In the genomic region with DNA sequence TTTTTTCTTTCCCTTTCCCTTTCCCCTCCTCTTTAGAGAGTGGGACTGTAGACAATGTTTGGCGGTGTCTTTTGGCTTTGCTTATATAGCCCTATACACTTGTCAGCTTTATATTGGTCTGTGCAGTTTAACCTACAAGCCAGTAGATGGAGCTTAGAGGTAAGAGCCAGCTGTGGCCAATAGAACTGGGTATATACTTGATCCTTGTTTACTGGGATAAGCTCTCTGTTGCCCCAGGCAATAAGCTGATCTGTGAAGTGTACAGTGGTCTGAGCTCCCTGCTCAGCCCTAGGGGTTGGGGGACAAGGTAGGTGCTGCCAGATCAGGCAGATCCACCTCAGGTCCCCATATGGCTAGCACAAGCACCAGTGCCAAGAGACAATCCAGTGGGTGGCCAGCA, we compare ENCODE assay signal across 9 cellular contexts.
A peak's percentile ranks its signal among the peaks of the same experiment; 100 is the strongest.
DNase-seq lines count a peak whose midpoint lies in the region; ATAC-seq and TF ChIP-seq lines count a peak whose summit lies in the region.
"Had no signal": no experiment of that assay in that cellular context is flagged by ENCODE, and none has a peak within 500 bp of the region (broad histone marks: within the 10 kb centered on the region; RNA-seq: fewer than 3 reads in every experiment).

No MANE protein-coding gene starts in this region.

- peak; percentile 69 for DNase-seq in A673 (ENCODE audit: low spot score)
- DNase-seq in Jurkat, Clone E6-1 (ENCODE audit: low read depth, low spot score), result peak; percentile 35
- peak; percentile 42 to 71 for DNase-seq in SHP77 (lab: John Stamatoyannopoulos, UW)
- DNase-seq in hepatocyte (ENCODE audit: low spot score), result peak; percentile 55
- no peak for DNase-seq in AG08396 (ENCODE audit: low spot score)
- no peak for DNase-seq in posterior cingulate gyrus
- DNase-seq in CD1c-positive myeloid dendritic cell (ENCODE audit: extremely low spot score), result no peak
- DNase-seq: Calu3 had no signal

- H3K9me3 ChIP-seq in A673 (ENCODE audit: low read depth, low read length, poor library complexity, severe bottlenecking), result no peaks in the 10 kb centered on the region
- H3K9me3 ChIP-seq in hepatocyte (ENCODE audit: low read depth), result no peaks in the 10 kb centered on the region

- H3K4me1 ChIP-seq in A673 (ENCODE audit: insufficient read depth, low read length, poor library complexity, severe bottlenecking) (no peaks in the 10 kb centered on the region), hepatocyte (ENCODE audit: insufficient read depth) (no peaks in the 10 kb centered on the region)

- H3K27ac ChIP-seq in A673 (ENCODE audit: low read depth, low read length, poor library complexity, severe bottlenecking) (no peak overlapping the region), hepatocyte (no peak overlapping the region)

- no peak overlapping the region for H2AFZ ChIP-seq in hepatocyte

- H3K27me3 ChIP-seq in A673 (replicated peaks; ENCODE audit: insufficient read depth, low read depth, low read length, poor library complexity), result no peaks in the 10 kb centered on the region
- H3K27me3 ChIP-seq in hepatocyte, result no peaks in the 10 kb centered on the region

- H3K9me2 ChIP-seq in hepatocyte (replicated peaks; ENCODE audit: insufficient read depth), result no peaks in the 10 kb centered on the region

- no peaks in the 10 kb centered on the region for H4K20me1 ChIP-seq in hepatocyte (ENCODE audit: insufficient read depth, poor library complexity, severe bottlenecking)

- no TSS peak for BruUV-seq in A673 (replicated peaks; lab: Mats Ljungman, UMichigan)

- CTCF ChIA-PET in A673 (lab: Charles Lee), result interaction anchor here (0.6 to 1.7 kb wide), 10 partner anchors 11 to 1981 kb away, joined by 3 to 6 read pairs (median 3); no protein-coding TSS in a partner anchor

- POLR2A ChIA-PET in A673 (lab: Charles Lee; ENCODE audit: low non-redundant PET), result no interaction called here

- no peaks in the 10 kb centered on the region for H3K36me3 ChIP-seq in A673 (ENCODE audit: insufficient read depth, low read length, poor library complexity, severe bottlenecking)
- no peaks in the 10 kb centered on the region for H3K36me3 ChIP-seq in hepatocyte (replicated peaks; ENCODE audit: insufficient read depth, low read depth)

- WGBS in hepatocyte (ENCODE audit: low lambda C conversion rate, missing lambda C conversion rate), result 32% methylated on average over 1 of the region's 1 CpG

- ATAC-seq in GM19455 (IDR thresholded peaks at IDR 0.05; ENCODE audit: unreplicated experiment), result no peak

- H3K4me3 ChIP-seq in A673 (ENCODE audit: low read depth, low read length, poor library complexity, severe bottlenecking) (no peak overlapping the region), hepatocyte (no peak overlapping the region)
- H3K4me3 ChIP-seq in Jurkat, Clone E6-1 (ENCODE audit: low read length), result no peak overlapping the region

- no peaks in the 10 kb centered on the region for H3K79me2 ChIP-seq in hepatocyte

- TF ChIP-seq CTCF in A673 (conservative IDR thresholded peaks at IDR 0.05; ENCODE audit: low read depth, low read length), result peak; percentile 74
- TF ChIP-seq CTCF in hepatocyte (IDR thresholded peaks at IDR 0.05; ENCODE audit: poor library complexity), result peak; percentile 57

- H3K4me2 ChIP-seq in hepatocyte, result no peak overlapping the region

- intact Hi-C loops in A673 (cut with micrococcal nuclease; ENCODE audit: unreplicated experiment), result no loop called here
- intact Hi-C loops in posterior cingulate gyrus (cut with DNase I), result loop anchor here (5.0 kb wide), 1 partner anchor 114 kb away; no protein-coding TSS in a partner anchor

Comparison
In these comparisons a context has a peak if more than half of its experiments do, and no peak if none do; other contexts are left out.
1. DNase-seq: peak in A673 (single experiment), Jurkat, Clone E6-1 (single experiment), SHP77 (2 of 2) and hepatocyte (single experiment); none in AG08396 (single experiment), posterior cingulate gyrus (0 of 10) and CD1c-positive myeloid dendritic cell (single experiment).